Comparison of ENCODE assay signal across 1 cellular context in genomic region chr17:45060824-45061605, GRCh38.
TF ChIP-seq lines count a peak whose summit lies in the region.

NMT1 (plus strand) TSS chr17:45061317; CDS start chr17:45061330, 13 bp downstream.

TF ChIP-seq in HEK293, 187 proteins besides CTCF, POLR2A, EP300 and RAD21 (continued from another document):
- TF ChIP-seq ZNF221 (tag by site-specific recombination; IDR thresholded peaks at IDR 0.05; ENCODE audit: borderline replicate concordance) (no peak), OVOL3 (tag by site-specific recombination; IDR thresholded peaks at IDR 0.05) (peak; percentile 90; the same call in 1 of the 2 replicates), ZNF768 (tag by site-specific recombination; IDR thresholded peaks at IDR 0.05) (no peak), ZNF777 (tag by site-specific recombination; IDR thresholded peaks at IDR 0.05; ENCODE audit: borderline replicate concordance) (no peak), ZSCAN16 (tag by site-specific recombination; IDR thresholded peaks at IDR 0.05) (no peak), ZNF580 (tag by site-specific recombination; IDR thresholded peaks at IDR 0.05) (peak; percentile 66; the same call in 1 of the 2 replicates), ZNF366 (tag by site-specific recombination; conservative IDR thresholded peaks at IDR 0.05) (no peak), SCRT1 (tag by site-specific recombination; IDR thresholded peaks at IDR 0.05; ENCODE audit: borderline replicate concordance) (no peak), ZNF26 (tag by site-specific recombination; IDR thresholded peaks at IDR 0.05) (no peak), ZNF23 (tag by site-specific recombination; IDR thresholded peaks at IDR 0.05; ENCODE audit: borderline replicate concordance) (no peak), MEIS1 (CRISPR knock-in tag; IDR thresholded peaks at IDR 0.05; ENCODE audit: borderline replicate concordance) (no peak), IKZF3 (tag by site-specific recombination; IDR thresholded peaks at IDR 0.05) (peak; percentile 56; the same call in 1 of the 2 replicates), PBX3 (CRISPR knock-in tag; IDR thresholded peaks at IDR 0.05) (no peak), ZNF785 (tag by site-specific recombination; IDR thresholded peaks at IDR 0.05) (no peak), INSM2 (tag by site-specific recombination; IDR thresholded peaks at IDR 0.05) (peak; percentile 25; the same call in 1 of the 2 replicates), GFI1B (tag by site-specific recombination; IDR thresholded peaks at IDR 0.05) (no peak), SP3 (tag by site-specific recombination; IDR thresholded peaks at IDR 0.05) (peak; percentile 99), ZNF202 (tag by site-specific recombination; IDR thresholded peaks at IDR 0.05; ENCODE audit: borderline replicate concordance) (no peak), ZNF324 (tag by site-specific recombination; IDR thresholded peaks at IDR 0.05) (0 out of 2 replicates have a peak, but pooled peaks have one; percentile 27), ZNF600 (tag by site-specific recombination; IDR thresholded peaks at IDR 0.05) (no peak; the same call in 1 of the 2 replicates), ZNF544 (tag by site-specific recombination; IDR thresholded peaks at IDR 0.05) (no peak), ZNF76 (tag by site-specific recombination; IDR thresholded peaks at IDR 0.05; ENCODE audit: borderline replicate concordance, low read depth) (peak; percentile 99), ZNF677 (tag by site-specific recombination; IDR thresholded peaks at IDR 0.05) (no peak), SALL2 (tag by site-specific recombination; IDR thresholded peaks at IDR 0.05; ENCODE audit: borderline replicate concordance) (no peak), MZF1 (tag by site-specific recombination; IDR thresholded peaks at IDR 0.05; ENCODE audit: borderline replicate concordance) (no peak), SP2 (tag by site-specific recombination; IDR thresholded peaks at IDR 0.05) (peak; percentile 91), ZNF223 (tag by site-specific recombination; IDR thresholded peaks at IDR 0.05) (no peak), TCF7L2 (IDR thresholded peaks at IDR 0.05; ENCODE audit: borderline replicate concordance, low read depth, low read length) (peak; percentile 68; the same call in 1 of the 2 replicates), ZNF280D (tag by site-specific recombination; IDR thresholded peaks at IDR 0.05) (no peak)
- TF ChIP-seq, protein P1, sequence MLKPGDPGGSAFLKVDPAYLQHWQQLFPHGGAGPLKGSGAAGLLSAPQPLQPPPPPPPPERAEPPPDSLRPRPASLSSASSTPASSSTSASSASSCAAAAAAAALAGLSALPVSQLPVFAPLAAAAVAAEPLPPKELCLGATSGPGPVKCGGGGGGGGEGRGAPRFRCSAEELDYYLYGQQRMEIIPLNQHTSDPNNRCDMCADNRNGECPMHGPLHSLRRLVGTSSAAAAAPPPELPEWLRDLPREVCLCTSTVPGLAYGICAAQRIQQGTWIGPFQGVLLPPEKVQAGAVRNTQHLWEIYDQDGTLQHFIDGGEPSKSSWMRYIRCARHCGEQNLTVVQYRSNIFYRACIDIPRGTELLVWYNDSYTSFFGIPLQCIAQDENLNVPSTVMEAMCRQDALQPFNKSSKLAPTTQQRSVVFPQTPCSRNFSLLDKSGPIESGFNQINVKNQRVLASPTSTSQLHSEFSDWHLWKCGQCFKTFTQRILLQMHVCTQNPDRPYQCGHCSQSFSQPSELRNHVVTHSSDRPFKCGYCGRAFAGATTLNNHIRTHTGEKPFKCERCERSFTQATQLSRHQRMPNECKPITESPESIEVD (tag by site-specific recombination; IDR thresholded peaks at IDR 0.05): no peak
- TF ChIP-seq, protein P2, sequence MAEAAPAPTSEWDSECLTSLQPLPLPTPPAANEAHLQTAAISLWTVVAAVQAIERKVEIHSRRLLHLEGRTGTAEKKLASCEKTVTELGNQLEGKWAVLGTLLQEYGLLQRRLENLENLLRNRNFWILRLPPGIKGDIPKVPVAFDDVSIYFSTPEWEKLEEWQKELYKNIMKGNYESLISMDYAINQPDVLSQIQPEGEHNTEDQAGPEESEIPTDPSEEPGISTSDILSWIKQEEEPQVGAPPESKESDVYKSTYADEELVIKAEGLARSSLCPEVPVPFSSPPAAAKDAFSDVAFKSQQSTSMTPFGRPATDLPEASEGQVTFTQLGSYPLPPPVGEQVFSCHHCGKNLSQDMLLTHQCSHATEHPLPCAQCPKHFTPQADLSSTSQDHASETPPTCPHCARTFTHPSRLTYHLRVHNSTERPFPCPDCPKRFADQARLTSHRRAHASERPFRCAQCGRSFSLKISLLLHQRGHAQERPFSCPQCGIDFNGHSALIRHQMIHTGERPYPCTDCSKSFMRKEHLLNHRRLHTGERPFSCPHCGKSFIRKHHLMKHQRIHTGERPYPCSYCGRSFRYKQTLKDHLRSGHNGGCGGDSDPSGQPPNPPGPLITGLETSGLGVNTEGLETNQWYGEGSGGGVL (tag by site-specific recombination; IDR thresholded peaks at IDR 0.05): no peak
- TF ChIP-seq, protein P3, sequence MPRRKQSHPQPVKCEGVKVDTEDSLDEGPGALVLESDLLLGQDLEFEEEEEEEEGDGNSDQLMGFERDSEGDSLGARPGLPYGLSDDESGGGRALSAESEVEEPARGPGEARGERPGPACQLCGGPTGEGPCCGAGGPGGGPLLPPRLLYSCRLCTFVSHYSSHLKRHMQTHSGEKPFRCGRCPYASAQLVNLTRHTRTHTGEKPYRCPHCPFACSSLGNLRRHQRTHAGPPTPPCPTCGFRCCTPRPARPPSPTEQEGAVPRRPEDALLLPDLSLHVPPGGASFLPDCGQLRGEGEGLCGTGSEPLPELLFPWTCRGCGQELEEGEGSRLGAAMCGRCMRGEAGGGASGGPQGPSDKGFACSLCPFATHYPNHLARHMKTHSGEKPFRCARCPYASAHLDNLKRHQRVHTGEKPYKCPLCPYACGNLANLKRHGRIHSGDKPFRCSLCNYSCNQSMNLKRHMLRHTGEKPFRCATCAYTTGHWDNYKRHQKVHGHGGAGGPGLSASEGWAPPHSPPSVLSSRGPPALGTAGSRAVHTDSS (tag by site-specific recombination; IDR thresholded peaks at IDR 0.05): no peak
- TF ChIP-seq, protein P4, sequence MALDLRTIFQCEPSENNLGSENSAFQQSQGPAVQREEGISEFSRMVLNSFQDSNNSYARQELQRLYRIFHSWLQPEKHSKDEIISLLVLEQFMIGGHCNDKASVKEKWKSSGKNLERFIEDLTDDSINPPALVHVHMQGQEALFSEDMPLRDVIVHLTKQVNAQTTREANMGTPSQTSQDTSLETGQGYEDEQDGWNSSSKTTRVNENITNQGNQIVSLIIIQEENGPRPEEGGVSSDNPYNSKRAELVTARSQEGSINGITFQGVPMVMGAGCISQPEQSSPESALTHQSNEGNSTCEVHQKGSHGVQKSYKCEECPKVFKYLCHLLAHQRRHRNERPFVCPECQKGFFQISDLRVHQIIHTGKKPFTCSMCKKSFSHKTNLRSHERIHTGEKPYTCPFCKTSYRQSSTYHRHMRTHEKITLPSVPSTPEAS (tag by site-specific recombination; IDR thresholded peaks at IDR 0.05): no peak
